ENCODE assay signal across 1 cellular context in the genomic region with DNA sequence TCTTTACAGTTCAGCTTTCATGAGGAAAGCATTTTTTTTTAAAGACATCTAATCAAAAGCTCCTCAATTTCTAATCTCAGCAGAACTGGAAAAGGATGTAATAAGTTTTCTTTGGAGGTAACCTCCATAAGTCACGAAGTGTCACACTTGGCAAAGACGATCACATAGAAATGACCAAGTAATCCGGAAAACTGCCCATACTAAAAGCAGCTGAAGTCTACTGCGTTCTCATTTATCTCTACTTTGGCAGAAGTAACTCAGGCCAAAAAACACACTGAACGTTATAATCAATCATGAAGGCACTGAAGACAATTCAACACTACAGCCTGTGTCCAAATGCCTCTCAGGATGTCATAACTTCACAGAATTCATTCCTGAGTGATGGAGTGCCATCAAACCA.
A peak's percentile ranks its signal among the peaks of the same experiment; 100 is the strongest.
TF ChIP-seq lines count a peak whose summit lies in the region.

No MANE protein-coding gene starts in this region.

TF ChIP-seq in K562, 482 proteins besides CTCF, POLR2A, EP300 and RAD21:
- peak; percentile 13 for TF ChIP-seq MEIS2 (IDR thresholded peaks at IDR 0.05; ENCODE audit: partially characterized antibody)
- TF ChIP-seq, protein P1, sequence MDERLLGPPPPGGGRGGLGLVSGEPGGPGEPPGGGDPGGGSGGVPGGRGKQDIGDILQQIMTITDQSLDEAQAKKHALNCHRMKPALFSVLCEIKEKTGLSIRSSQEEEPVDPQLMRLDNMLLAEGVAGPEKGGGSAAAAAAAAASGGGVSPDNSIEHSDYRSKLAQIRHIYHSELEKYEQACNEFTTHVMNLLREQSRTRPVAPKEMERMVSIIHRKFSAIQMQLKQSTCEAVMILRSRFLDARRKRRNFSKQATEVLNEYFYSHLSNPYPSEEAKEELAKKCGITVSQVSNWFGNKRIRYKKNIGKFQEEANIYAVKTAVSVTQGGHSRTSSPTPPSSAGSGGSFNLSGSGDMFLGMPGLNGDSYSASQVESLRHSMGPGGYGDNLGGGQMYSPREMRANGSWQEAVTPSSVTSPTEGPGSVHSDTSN (CRISPR knock-in tag; IDR thresholded peaks at IDR 0.05; ENCODE audit: low read depth), result no peak
- TF ChIP-seq, protein P1 (tag; conservative IDR thresholded peaks at IDR 0.05; ENCODE audit: low read depth), result peak; percentile 75
- no peak for TF ChIP-seq NCOA1 (IDR thresholded peaks at IDR 0.05; ENCODE audit: low read depth)
TF ChIP-seq in K562: peak in this region for 2.
